In genomic region chr13:42969558-42970172, GRCh38 we compare ENCODE assay signal across 8 cellular contexts. TPM values are rescaled to one million over a fixed set of nuclear protein-coding genes. Genes with fewer than 3 reads are reported as not detected.
DNase-seq lines count a peak whose midpoint lies in the region; ATAC-seq, FAIRE-seq and TF ChIP-seq lines count a peak whose summit lies in the region.

No MANE protein-coding gene starts in this region.

- 47 to 48% methylated on average over 12 of the region's 12 CpGs for WGBS in thyroid gland, 2 donors

- peak; percentile 41 to 79 (median 72) for TF ChIP-seq CTCF in thyroid gland (IDR thresholded peaks at IDR 0.05)

- peaks cover 9 to 26% of the 10 kb centered on the region in 2 donors for H3K4me1 ChIP-seq in thyroid gland

- no peaks in the 10 kb centered on the region for H3K36me3 ChIP-seq in thyroid gland

- H3K27me3 ChIP-seq in thyroid gland, result no peaks in the 10 kb centered on the region

- ATAC-seq in HG03442 (IDR thresholded peaks at IDR 0.05; ENCODE audit: unreplicated experiment), result peak; percentile 47

- no peaks in the 10 kb centered on the region for H3K9me3 ChIP-seq in thyroid gland

- intact Hi-C loops in thyroid gland (cut with DNase I), result no loop called here

- DNase-seq in GDM1 (lab: John Stamatoyannopoulos, UW) (peak; percentile 38), RPMI8226 (peak; percentile 75), frontal cortex (ENCODE audit: low spot score in 2 of 2) (peak; percentile 41 to 54), occipital lobe (lab: John Stamatoyannopoulos, UW) (peak; percentile 17), thyroid gland (peak; percentile 80 to 89), mesenteric fat pad (ENCODE audit: low spot score) (no peak)
- DNase-seq in activated effector memory CD4-positive, alpha-beta T cell treated with Interleukin-2 at 50 U/mL for 16 hours, result peak; percentile 63

- peak overlapping the region in 2 of 3 donors; percentile 28 to 33 for H3K27ac ChIP-seq in thyroid gland

- no peak for FAIRE-seq in frontal cortex (lab: Jason Lieb, UNC)

- TF ChIP-seq POLR2A in thyroid gland (IDR thresholded peaks at IDR 0.05), result no peak

- no peak overlapping the region for H3K4me3 ChIP-seq in thyroid gland (replicated peaks in 1 of 3)

RNA-seq across cellular contexts. Expression of gene EPSTI1, which starts 22.4 kb away (rescaled TPM):
- total RNA-seq in frontal cortex, result 1.2 TPM
- total RNA-seq in occipital lobe, result 3.4 TPM
- 10 to 100 TPM in 1 of 4 donors, 1 to 10 TPM in 3; 3.8 to 12.8 (median 6.0) TPM for total RNA-seq in thyroid gland
- total RNA-seq in mesenteric fat pad, result 18.2 TPM

RNA-seq across cellular contexts. Expression of gene DNAJC15, which starts 53.7 kb away (rescaled TPM):
- 26.1 TPM for total RNA-seq in frontal cortex
- total RNA-seq in occipital lobe, result 18.1 TPM
- 10 to 100 TPM; 11.0 to 18.3 (median 12.5) TPM for total RNA-seq in thyroid gland
- total RNA-seq in mesenteric fat pad, result 19.5 TPM
